ENCODE assay signal across 1 cellular context in the genomic region with DNA sequence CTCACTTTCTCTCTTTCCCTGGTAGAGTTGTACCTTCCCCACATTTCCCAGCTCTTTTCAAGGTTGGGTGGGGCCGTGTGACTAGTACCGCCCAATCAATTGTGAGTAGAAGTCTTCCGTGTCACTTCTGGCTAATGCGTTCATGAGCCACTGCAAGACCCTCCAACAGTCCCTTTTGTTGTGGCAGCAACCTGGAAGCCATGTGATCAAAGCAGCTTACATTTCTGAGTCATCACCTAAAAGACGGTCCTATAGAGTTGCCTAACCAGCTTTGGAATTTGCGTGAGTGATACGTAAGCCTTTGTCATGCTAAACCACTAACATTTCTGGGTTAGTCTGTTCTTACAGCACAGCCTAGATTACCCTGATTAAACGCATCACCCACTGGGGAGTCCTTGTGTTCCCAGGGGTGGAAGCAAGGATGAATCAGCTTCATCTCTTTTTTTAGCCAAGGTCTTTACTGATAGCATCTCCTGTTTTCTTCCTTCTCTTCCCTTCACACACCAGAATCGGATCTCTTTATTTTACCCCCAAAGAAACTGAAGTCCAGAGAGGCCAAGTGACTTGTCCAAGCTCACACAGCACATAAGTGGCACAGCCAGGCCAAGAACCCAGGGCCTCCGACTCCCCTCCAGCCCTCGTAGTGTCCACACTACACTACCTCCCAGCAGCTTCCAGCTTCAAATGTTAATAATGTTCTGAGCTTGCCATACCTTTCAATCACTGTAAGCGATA.
TF ChIP-seq lines count a peak whose summit lies in the region.

No MANE protein-coding gene starts in this region.

TF ChIP-seq in H1, 55 proteins besides CTCF, POLR2A, EP300 and RAD21 (continued from another document):
- TF ChIP-seq, protein P1, sequence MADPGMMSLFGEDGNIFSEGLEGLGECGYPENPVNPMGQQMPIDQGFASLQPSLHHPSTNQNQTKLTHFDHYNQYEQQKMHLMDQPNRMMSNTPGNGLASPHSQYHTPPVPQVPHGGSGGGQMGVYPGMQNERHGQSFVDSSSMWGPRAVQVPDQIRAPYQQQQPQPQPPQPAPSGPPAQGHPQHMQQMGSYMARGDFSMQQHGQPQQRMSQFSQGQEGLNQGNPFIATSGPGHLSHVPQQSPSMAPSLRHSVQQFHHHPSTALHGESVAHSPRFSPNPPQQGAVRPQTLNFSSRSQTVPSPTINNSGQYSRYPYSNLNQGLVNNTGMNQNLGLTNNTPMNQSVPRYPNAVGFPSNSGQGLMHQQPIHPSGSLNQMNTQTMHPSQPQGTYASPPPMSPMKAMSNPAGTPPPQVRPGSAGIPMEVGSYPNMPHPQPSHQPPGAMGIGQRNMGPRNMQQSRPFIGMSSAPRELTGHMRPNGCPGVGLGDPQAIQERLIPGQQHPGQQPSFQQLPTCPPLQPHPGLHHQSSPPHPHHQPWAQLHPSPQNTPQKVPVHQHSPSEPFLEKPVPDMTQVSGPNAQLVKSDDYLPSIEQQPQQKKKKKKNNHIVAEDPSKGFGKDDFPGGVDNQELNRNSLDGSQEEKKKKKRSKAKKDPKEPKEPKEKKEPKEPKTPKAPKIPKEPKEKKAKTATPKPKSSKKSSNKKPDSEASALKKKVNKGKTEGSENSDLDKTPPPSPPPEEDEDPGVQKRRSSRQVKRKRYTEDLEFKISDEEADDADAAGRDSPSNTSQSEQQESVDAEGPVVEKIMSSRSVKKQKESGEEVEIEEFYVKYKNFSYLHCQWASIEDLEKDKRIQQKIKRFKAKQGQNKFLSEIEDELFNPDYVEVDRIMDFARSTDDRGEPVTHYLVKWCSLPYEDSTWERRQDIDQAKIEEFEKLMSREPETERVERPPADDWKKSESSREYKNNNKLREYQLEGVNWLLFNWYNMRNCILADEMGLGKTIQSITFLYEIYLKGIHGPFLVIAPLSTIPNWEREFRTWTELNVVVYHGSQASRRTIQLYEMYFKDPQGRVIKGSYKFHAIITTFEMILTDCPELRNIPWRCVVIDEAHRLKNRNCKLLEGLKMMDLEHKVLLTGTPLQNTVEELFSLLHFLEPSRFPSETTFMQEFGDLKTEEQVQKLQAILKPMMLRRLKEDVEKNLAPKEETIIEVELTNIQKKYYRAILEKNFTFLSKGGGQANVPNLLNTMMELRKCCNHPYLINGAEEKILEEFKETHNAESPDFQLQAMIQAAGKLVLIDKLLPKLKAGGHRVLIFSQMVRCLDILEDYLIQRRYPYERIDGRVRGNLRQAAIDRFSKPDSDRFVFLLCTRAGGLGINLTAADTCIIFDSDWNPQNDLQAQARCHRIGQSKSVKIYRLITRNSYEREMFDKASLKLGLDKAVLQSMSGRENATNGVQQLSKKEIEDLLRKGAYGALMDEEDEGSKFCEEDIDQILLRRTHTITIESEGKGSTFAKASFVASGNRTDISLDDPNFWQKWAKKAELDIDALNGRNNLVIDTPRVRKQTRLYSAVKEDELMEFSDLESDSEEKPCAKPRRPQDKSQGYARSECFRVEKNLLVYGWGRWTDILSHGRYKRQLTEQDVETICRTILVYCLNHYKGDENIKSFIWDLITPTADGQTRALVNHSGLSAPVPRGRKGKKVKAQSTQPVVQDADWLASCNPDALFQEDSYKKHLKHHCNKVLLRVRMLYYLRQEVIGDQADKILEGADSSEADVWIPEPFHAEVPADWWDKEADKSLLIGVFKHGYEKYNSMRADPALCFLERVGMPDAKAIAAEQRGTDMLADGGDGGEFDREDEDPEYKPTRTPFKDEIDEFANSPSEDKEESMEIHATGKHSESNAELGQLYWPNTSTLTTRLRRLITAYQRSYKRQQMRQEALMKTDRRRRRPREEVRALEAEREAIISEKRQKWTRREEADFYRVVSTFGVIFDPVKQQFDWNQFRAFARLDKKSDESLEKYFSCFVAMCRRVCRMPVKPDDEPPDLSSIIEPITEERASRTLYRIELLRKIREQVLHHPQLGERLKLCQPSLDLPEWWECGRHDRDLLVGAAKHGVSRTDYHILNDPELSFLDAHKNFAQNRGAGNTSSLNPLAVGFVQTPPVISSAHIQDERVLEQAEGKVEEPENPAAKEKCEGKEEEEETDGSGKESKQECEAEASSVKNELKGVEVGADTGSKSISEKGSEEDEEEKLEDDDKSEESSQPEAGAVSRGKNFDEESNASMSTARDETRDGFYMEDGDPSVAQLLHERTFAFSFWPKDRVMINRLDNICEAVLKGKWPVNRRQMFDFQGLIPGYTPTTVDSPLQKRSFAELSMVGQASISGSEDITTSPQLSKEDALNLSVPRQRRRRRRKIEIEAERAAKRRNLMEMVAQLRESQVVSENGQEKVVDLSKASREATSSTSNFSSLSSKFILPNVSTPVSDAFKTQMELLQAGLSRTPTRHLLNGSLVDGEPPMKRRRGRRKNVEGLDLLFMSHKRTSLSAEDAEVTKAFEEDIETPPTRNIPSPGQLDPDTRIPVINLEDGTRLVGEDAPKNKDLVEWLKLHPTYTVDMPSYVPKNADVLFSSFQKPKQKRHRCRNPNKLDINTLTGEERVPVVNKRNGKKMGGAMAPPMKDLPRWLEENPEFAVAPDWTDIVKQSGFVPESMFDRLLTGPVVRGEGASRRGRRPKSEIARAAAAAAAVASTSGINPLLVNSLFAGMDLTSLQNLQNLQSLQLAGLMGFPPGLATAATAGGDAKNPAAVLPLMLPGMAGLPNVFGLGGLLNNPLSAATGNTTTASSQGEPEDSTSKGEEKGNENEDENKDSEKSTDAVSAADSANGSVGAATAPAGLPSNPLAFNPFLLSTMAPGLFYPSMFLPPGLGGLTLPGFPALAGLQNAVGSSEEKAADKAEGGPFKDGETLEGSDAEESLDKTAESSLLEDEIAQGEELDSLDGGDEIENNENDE (IDR thresholded peaks at IDR 0.05; ENCODE audit: insufficient replicate concordance, low read length) = no peak
- no peak for TF ChIP-seq CTBP2 (IDR thresholded peaks at IDR 0.05; ENCODE audit: borderline replicate concordance, insufficient read depth, insufficient read length, low read length)
- no peak for TF ChIP-seq TBP (IDR thresholded peaks at IDR 0.05; ENCODE audit: low read depth, low read length)
- no peak for TF ChIP-seq TAF7 (optimal IDR thresholded peaks at IDR 0.05; ENCODE audit: borderline replicate concordance, low read depth, low read length)
- peak; percentile 14; the same call in 1 of the 2 replicates for TF ChIP-seq MAFK (IDR thresholded peaks at IDR 0.05; ENCODE audit: low read depth, low read length)
- TF ChIP-seq EGR1 (IDR thresholded peaks at IDR 0.05; ENCODE audit: borderline replicate concordance, low read depth, low read length) = no peak
- TF ChIP-seq GABPA (IDR thresholded peaks at IDR 0.05; ENCODE audit: borderline replicate concordance, insufficient read depth, low read length) = no peak
- TF ChIP-seq, protein P2, sequence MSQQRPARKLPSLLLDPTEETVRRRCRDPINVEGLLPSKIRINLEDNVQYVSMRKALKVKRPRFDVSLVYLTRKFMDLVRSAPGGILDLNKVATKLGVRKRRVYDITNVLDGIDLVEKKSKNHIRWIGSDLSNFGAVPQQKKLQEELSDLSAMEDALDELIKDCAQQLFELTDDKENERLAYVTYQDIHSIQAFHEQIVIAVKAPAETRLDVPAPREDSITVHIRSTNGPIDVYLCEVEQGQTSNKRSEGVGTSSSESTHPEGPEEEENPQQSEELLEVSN (IDR thresholded peaks at IDR 0.05) = no peak
- peak; percentile 98 for TF ChIP-seq KDM1A (IDR thresholded peaks at IDR 0.05; ENCODE audit: borderline replicate concordance, low read length)
- TF ChIP-seq TAF1 (IDR thresholded peaks at IDR 0.05; ENCODE audit: low read depth, low read length) = peak; percentile 53; the same call in 1 of the 2 replicates
- no peak for TF ChIP-seq NRF1 (IDR thresholded peaks at IDR 0.05; ENCODE audit: low read depth, low read length)
- no peak for TF ChIP-seq SP4 (IDR thresholded peaks at IDR 0.05; ENCODE audit: low read length)
- TF ChIP-seq JUN (IDR thresholded peaks at IDR 0.05; ENCODE audit: low read depth, low read length) = peak; percentile 89
- TF ChIP-seq CHD1 (IDR thresholded peaks at IDR 0.05; ENCODE audit: low read depth, low read length) = no peak
- TF ChIP-seq PHF8 (conservative IDR thresholded peaks at IDR 0.05; ENCODE audit: low read depth, low read length) = no peak
- no peak for TF ChIP-seq SP2 (IDR thresholded peaks at IDR 0.05; ENCODE audit: low read length)
- no peak; the same call in 1 of the 2 replicates for TF ChIP-seq POLR2AphosphoS5 (IDR thresholded peaks at IDR 0.05; ENCODE audit: low read depth, low read length)
- TF ChIP-seq, protein P3, sequence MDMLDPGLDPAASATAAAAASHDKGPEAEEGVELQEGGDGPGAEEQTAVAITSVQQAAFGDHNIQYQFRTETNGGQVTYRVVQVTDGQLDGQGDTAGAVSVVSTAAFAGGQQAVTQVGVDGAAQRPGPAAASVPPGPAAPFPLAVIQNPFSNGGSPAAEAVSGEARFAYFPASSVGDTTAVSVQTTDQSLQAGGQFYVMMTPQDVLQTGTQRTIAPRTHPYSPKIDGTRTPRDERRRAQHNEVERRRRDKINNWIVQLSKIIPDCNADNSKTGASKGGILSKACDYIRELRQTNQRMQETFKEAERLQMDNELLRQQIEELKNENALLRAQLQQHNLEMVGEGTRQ (IDR thresholded peaks at IDR 0.05; ENCODE audit: low read length) = peak; percentile 66
- no peak for TF ChIP-seq YY1 (IDR thresholded peaks at IDR 0.05; ENCODE audit: low read depth, low read length)
- TF ChIP-seq, protein P4, sequence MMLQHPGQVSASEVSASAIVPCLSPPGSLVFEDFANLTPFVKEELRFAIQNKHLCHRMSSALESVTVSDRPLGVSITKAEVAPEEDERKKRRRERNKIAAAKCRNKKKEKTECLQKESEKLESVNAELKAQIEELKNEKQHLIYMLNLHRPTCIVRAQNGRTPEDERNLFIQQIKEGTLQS (IDR thresholded peaks at IDR 0.05; ENCODE audit: insufficient read depth, low read depth, low read length) = no peak
- TF ChIP-seq CHD2 (IDR thresholded peaks at IDR 0.05; ENCODE audit: low read length) = no peak
- no peak for TF ChIP-seq SRF (IDR thresholded peaks at IDR 0.05; ENCODE audit: low read depth, low read length)
- no peak for TF ChIP-seq SUZ12 (IDR thresholded peaks at IDR 0.05; ENCODE audit: low read length)
- TF ChIP-seq, protein P5, sequence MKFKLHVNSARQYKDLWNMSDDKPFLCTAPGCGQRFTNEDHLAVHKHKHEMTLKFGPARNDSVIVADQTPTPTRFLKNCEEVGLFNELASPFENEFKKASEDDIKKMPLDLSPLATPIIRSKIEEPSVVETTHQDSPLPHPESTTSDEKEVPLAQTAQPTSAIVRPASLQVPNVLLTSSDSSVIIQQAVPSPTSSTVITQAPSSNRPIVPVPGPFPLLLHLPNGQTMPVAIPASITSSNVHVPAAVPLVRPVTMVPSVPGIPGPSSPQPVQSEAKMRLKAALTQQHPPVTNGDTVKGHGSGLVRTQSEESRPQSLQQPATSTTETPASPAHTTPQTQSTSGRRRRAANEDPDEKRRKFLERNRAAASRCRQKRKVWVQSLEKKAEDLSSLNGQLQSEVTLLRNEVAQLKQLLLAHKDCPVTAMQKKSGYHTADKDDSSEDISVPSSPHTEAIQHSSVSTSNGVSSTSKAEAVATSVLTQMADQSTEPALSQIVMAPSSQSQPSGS (IDR thresholded peaks at IDR 0.05; ENCODE audit: low read length) = 0 out of 2 replicates have a peak, but pooled peaks have one; percentile 20
- TF ChIP-seq BCL11A (IDR thresholded peaks at IDR 0.05; ENCODE audit: low read depth in 2 of 2, low read length in 2 of 2) = no peak
- TF ChIP-seq GTF2F1 (IDR thresholded peaks at IDR 0.05; ENCODE audit: borderline replicate concordance, low read depth, low read length) = no peak
- TF ChIP-seq TEAD4 (IDR thresholded peaks at IDR 0.05; ENCODE audit: low read depth, low read length) = peak; percentile 91
- TF ChIP-seq TCF12 (IDR thresholded peaks at IDR 0.05; ENCODE audit: low read depth, low read length) = 0 out of 2 replicates have a peak, but pooled peaks have one; percentile 15
- TF ChIP-seq RXRA (IDR thresholded peaks at IDR 0.05; ENCODE audit: insufficient read depth, low read depth, low read length) = no peak
- TF ChIP-seq BACH1 (IDR thresholded peaks at IDR 0.05; ENCODE audit: low read length) = peak; percentile 21; the same call in 1 of the 2 replicates
- TF ChIP-seq CREB1 (IDR thresholded peaks at IDR 0.05) = peak; percentile 85
- TF ChIP-seq POU5F1 (IDR thresholded peaks at IDR 0.05; ENCODE audit: low read depth, low read length) = peak; percentile 91
- peak; percentile 82 for TF ChIP-seq SP1 (IDR thresholded peaks at IDR 0.05; ENCODE audit: low read depth, low read length)
- no peak for TF ChIP-seq HDAC6 (IDR thresholded peaks at IDR 0.05; ENCODE audit: low read depth, low read length)
- no peak for TF ChIP-seq KDM5A (IDR thresholded peaks at IDR 0.05; ENCODE audit: low read length)
- no peak for TF ChIP-seq RBBP5 (IDR thresholded peaks at IDR 0.05; ENCODE audit: borderline replicate concordance, low read depth, low read length)
- TF ChIP-seq SIX5 (IDR thresholded peaks at IDR 0.05; ENCODE audit: low read depth, low read length) = no peak
- TF ChIP-seq SAP30 (IDR thresholded peaks at IDR 0.05; ENCODE audit: insufficient read depth, insufficient replicate concordance, low read length) = no peak
- TF ChIP-seq JUND (IDR thresholded peaks at IDR 0.05; ENCODE audit: low read length) = peak; percentile 96
- no peak for TF ChIP-seq CBX8 (IDR thresholded peaks at IDR 0.05; ENCODE audit: borderline replicate concordance, low read depth, low read length)
- peak; percentile 91 for TF ChIP-seq CEBPB (IDR thresholded peaks at IDR 0.05; ENCODE audit: low read depth, low read length)
- TF ChIP-seq ASH2L (IDR thresholded peaks at IDR 0.05; ENCODE audit: low read length) = peak; percentile 83
- no peak for TF ChIP-seq BRCA1 (IDR thresholded peaks at IDR 0.05; ENCODE audit: low read depth, low read length)
- no peak for TF ChIP-seq EZH2 (IDR thresholded peaks at IDR 0.05; ENCODE audit: low read depth, low read length, severe bottlenecking)
- TF ChIP-seq, protein P6, sequence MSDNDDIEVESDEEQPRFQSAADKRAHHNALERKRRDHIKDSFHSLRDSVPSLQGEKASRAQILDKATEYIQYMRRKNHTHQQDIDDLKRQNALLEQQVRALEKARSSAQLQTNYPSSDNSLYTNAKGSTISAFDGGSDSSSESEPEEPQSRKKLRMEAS (IDR thresholded peaks at IDR 0.05) = peak; percentile 49; the same call in 1 of the 2 replicates
- TF ChIP-seq RFX5 (IDR thresholded peaks at IDR 0.05; ENCODE audit: borderline replicate concordance, low read depth, low read length) = no peak
